ENCODE assay signal across 15 cellular contexts in genomic region chr1:156251527-156251926, GRCh38. TPM values are rescaled to one million over a fixed set of nuclear protein-coding genes. Genes with fewer than 3 reads are reported as not detected.
DNase-seq lines count a peak whose midpoint lies in the region; ATAC-seq and TF ChIP-seq lines count a peak whose summit lies in the region.
"Had no signal": no experiment of that assay in that cellular context is flagged by ENCODE, and none has a peak within 500 bp of the region (broad histone marks: within the 10 kb centered on the region; RNA-seq: fewer than 3 reads in every experiment).

No MANE protein-coding gene starts in this region.

- no peak overlapping the region for H3K9ac ChIP-seq in colonic mucosa (ENCODE audit: low read depth in 2 of 2, low read length in 2 of 2)

- CTCF ChIA-PET in RWPE1 (lab: Yijun Ruan, JAX), result no interaction called here

- H3K36me3 ChIP-seq in effector memory CD4-positive, alpha-beta T cell (ENCODE audit: control insufficient read depth, insufficient read depth, low read length), result peaks cover 55% of the 10 kb centered on the region
- peaks cover 31% of the 10 kb centered on the region for H3K36me3 ChIP-seq in colonic mucosa

- H3K9me3 ChIP-seq in effector memory CD4-positive, alpha-beta T cell (ENCODE audit: control insufficient read depth, low read length), result no peaks in the 10 kb centered on the region
- H3K9me3 ChIP-seq in colonic mucosa, result no peaks in the 10 kb centered on the region

- H3K9me3 Mint-ChIP-seq in activated naive CD8-positive, alpha-beta T cell (ENCODE audit: low read depth), result no peaks in the 10 kb centered on the region
- no peaks in the 10 kb centered on the region for H3K9me3 Mint-ChIP-seq in activated naive CD8-positive, alpha-beta T cell treated with anti-CD3 and anti-CD28 coated beads, Interleukin-2, amount 50 U/mL, for 24 hours
- H3K9me3 Mint-ChIP-seq in stimulated activated effector memory CD8-positive, alpha-beta T cell treated with anti-CD3 and anti-CD28 coated beads, Interleukin-12 subunit alpha, Interleukin-12 subunit beta, amount 100 ng/mL, for 72 hours, result no peaks in the 10 kb centered on the region
- H3K9me3 Mint-ChIP-seq: activated CD4-positive, alpha-beta T cell treated with anti-CD3 and anti-CD28 coated beads, Interleukin-2, amount 10 ng/mL, durations not matched to agents 24 days and 14 days; activated T-helper 2 cell treated with anti-CD3 and anti-CD28 coated beads, Interferon-gamma antibody, Interleukin-2, Interleukin-4, amounts not matched to agents 10 μg/mL and 5 μg/mL and 100 μg/mL, durations not matched to agents 14 hours and 24 hours and 36 hours; memory B cell; stimulated activated naive B cell treated with anti-CD40 and anti-IgM and Interleukin-4, amounts not matched to agents 10 μg/mL and 1 μg/mL and 100 μg/mL, for 72 hours; T-cell had no signal

- H3K27me3 Mint-ChIP-seq in activated naive CD8-positive, alpha-beta T cell, result no peaks in the 10 kb centered on the region
- H3K27me3 Mint-ChIP-seq in activated naive CD8-positive, alpha-beta T cell treated with anti-CD3 and anti-CD28 coated beads, Interleukin-2, amount 50 U/mL, for 24 hours, result no peaks in the 10 kb centered on the region
- H3K27me3 Mint-ChIP-seq: activated CD4-positive, alpha-beta T cell treated with anti-CD3 and anti-CD28 coated beads, Interleukin-2, amount 10 ng/mL, durations not matched to agents 24 days and 14 days; memory B cell; stimulated activated naive B cell treated with anti-CD40 and anti-IgM and Interleukin-4, amounts not matched to agents 10 μg/mL and 1 μg/mL and 100 μg/mL, for 72 hours; T-cell had no signal

- intact Hi-C loops in colonic mucosa (cut with DNase I), result no loop called here

- H3K27me3 ChIP-seq in effector memory CD4-positive, alpha-beta T cell (replicated peaks; ENCODE audit: control insufficient read depth, insufficient read depth, low read length, poor library complexity, severe bottlenecking), result no peaks in the 10 kb centered on the region
- H3K27me3 ChIP-seq in colonic mucosa, result no peaks in the 10 kb centered on the region

- peak overlapping the region; percentile 82 for H3K27ac ChIP-seq in RWPE1
- peak overlapping the region; percentile 46 for H3K27ac ChIP-seq in effector memory CD4-positive, alpha-beta T cell (ENCODE audit: insufficient read depth, low read length, poor library complexity, severe bottlenecking)
- H3K27ac ChIP-seq in colonic mucosa, result no peak overlapping the region
- H3K27ac ChIP-seq: PC-9 had no signal

- H3K36me3 Mint-ChIP-seq in activated naive CD8-positive, alpha-beta T cell, result no peaks in the 10 kb centered on the region
- H3K36me3 Mint-ChIP-seq in activated naive CD8-positive, alpha-beta T cell treated with anti-CD3 and anti-CD28 coated beads, Interleukin-2, amount 50 U/mL, for 24 hours (ENCODE audit: low read depth), result peaks cover 25% of the 10 kb centered on the region
- peaks cover 76% of the 10 kb centered on the region for H3K36me3 Mint-ChIP-seq in stimulated activated effector memory CD8-positive, alpha-beta T cell treated with anti-CD3 and anti-CD28 coated beads, Interleukin-12 subunit alpha, Interleukin-12 subunit beta, amount 100 ng/mL, for 72 hours

- peaks cover 6% of the 10 kb centered on the region for H3K4me1 Mint-ChIP-seq in activated naive CD8-positive, alpha-beta T cell (ENCODE audit: low read depth)
- peaks cover 6% of the 10 kb centered on the region for H3K4me1 Mint-ChIP-seq in activated naive CD8-positive, alpha-beta T cell treated with anti-CD3 and anti-CD28 coated beads, Interleukin-2, amount 50 U/mL, for 24 hours
- H3K4me1 Mint-ChIP-seq in stimulated activated effector memory CD8-positive, alpha-beta T cell treated with anti-CD3 and anti-CD28 coated beads, Interleukin-12 subunit alpha, Interleukin-12 subunit beta, amount 100 ng/mL, for 72 hours, result peaks cover 17% of the 10 kb centered on the region

- no peak for DNase-seq in activated naive CD8-positive, alpha-beta T cell treated with anti-CD3 and anti-CD28 coated beads, Interleukin-2, amount 50 U/mL, for 24 hours
- DNase-seq in RWPE1 (ENCODE audit: low spot score) (no peak), colonic mucosa (no peak), DMS153 (lab: John Stamatoyannopoulos, UW) (no peak)
- DNase-seq in effector memory CD4-positive, alpha-beta T cell, result no peak
- no peak for DNase-seq in stimulated activated effector memory CD8-positive, alpha-beta T cell treated with anti-CD3 and anti-CD28 coated beads, Interleukin-12 subunit alpha, Interleukin-12 subunit beta, amount 100 ng/mL, for 72 hours (ENCODE audit: low spot score in 2 of 2)
- DNase-seq in stimulated activated CD4-positive, alpha-beta T cell treated with anti-CD3 and anti-CD28 coated beads, Interleukin-4, amount 100 ng/mL, for 24 hours, result no peak
- DNase-seq: activated CD4-positive, alpha-beta T cell treated with anti-CD3 and anti-CD28 coated beads, Interleukin-2, amount 10 ng/mL, durations not matched to agents 24 days and 14 days; NCI-H524 treated with DMSO at 0.1 percent for 48 hours; PC-9; stimulated activated naive B cell treated with anti-CD40 and anti-IgM and Interleukin-4, amounts not matched to agents 10 μg/mL and 1 μg/mL and 100 μg/mL, for 72 hours; T-cell had no signal

- TF ChIP-seq CTCF in RWPE1 (conservative IDR thresholded peaks at IDR 0.05; ENCODE audit: low read depth) (no peak), colonic mucosa (IDR thresholded peaks at IDR 0.05) (no peak)

- peak overlapping the region; percentile 16 for H3K27ac Mint-ChIP-seq in activated naive CD8-positive, alpha-beta T cell
- no peak overlapping the region for H3K27ac Mint-ChIP-seq in activated naive CD8-positive, alpha-beta T cell treated with anti-CD3 and anti-CD28 coated beads, Interleukin-2, amount 50 U/mL, for 24 hours
- peak overlapping the region; percentile 35 for H3K27ac Mint-ChIP-seq in stimulated activated effector memory CD8-positive, alpha-beta T cell treated with anti-CD3 and anti-CD28 coated beads, Interleukin-12 subunit alpha, Interleukin-12 subunit beta, amount 100 ng/mL, for 72 hours
- H3K27ac Mint-ChIP-seq: activated CD4-positive, alpha-beta T cell treated with anti-CD3 and anti-CD28 coated beads, Interleukin-2, amount 10 ng/mL, durations not matched to agents 24 days and 14 days; activated T-helper 2 cell treated with anti-CD3 and anti-CD28 coated beads, Interferon-gamma antibody, Interleukin-2, Interleukin-4, amounts not matched to agents 10 μg/mL and 5 μg/mL and 100 μg/mL, durations not matched to agents 14 hours and 24 hours and 36 hours; memory B cell had no signal

- peaks cover 8% of the 10 kb centered on the region for H3K4me1 ChIP-seq in effector memory CD4-positive, alpha-beta T cell (ENCODE audit: control insufficient read depth, insufficient read depth, low read length, poor library complexity, severe bottlenecking)
- no peaks in the 10 kb centered on the region for H3K4me1 ChIP-seq in colonic mucosa

- no peak overlapping the region for H3K4me3 Mint-ChIP-seq in activated naive CD8-positive, alpha-beta T cell
- no peak overlapping the region for H3K4me3 Mint-ChIP-seq in activated naive CD8-positive, alpha-beta T cell treated with anti-CD3 and anti-CD28 coated beads, Interleukin-2, amount 50 U/mL, for 24 hours
- no peak overlapping the region for H3K4me3 Mint-ChIP-seq in stimulated activated effector memory CD8-positive, alpha-beta T cell treated with anti-CD3 and anti-CD28 coated beads, Interleukin-12 subunit alpha, Interleukin-12 subunit beta, amount 100 ng/mL, for 72 hours
- H3K4me3 Mint-ChIP-seq: activated CD4-positive, alpha-beta T cell treated with anti-CD3 and anti-CD28 coated beads, Interleukin-2, amount 10 ng/mL, durations not matched to agents 24 days and 14 days; memory B cell; stimulated activated naive B cell treated with anti-CD40 and anti-IgM and Interleukin-4, amounts not matched to agents 10 μg/mL and 1 μg/mL and 100 μg/mL, for 72 hours; T-cell had no signal

- no peak for ATAC-seq in activated naive CD8-positive, alpha-beta T cell treated with anti-CD3 and anti-CD28 coated beads, Interleukin-2, amount 50 U/mL, for 24 hours
- no peak for ATAC-seq in stimulated activated effector memory CD8-positive, alpha-beta T cell treated with anti-CD3 and anti-CD28 coated beads, Interleukin-12 subunit alpha, Interleukin-12 subunit beta, amount 100 ng/mL, for 72 hours
- ATAC-seq: stimulated activated naive B cell treated with anti-CD40 and anti-IgM and Interleukin-4, amounts not matched to agents 10 μg/mL and 1 μg/mL and 100 μg/mL, for 72 hours had no signal

- no peak overlapping the region for H3K4me3 ChIP-seq in effector memory CD4-positive, alpha-beta T cell (ENCODE audit: insufficient read depth, low read depth, low read length, poor library complexity, severe bottlenecking)
- H3K4me3 ChIP-seq in colonic mucosa, result no peak overlapping the region
- H3K4me3 ChIP-seq: PC-9 had no signal

- POLR2A ChIA-PET in RWPE1 (lab: Yijun Ruan, JAX; ENCODE audit: low non-redundant PET), result interaction anchor here (0.6 kb wide), 1 partner anchor 10 kb away, joined by 4 read pairs; no protein-coding TSS in a partner anchor

RNA-seq across cellular contexts. Expression of gene PAQR6, which starts 3.7 kb away (rescaled TPM):
- total RNA-seq in colonic mucosa, result 1 to 10 TPM; 1.1 to 2.9 TPM

RNA-seq across cellular contexts. Expression of gene BGLAP, which starts 9.5 kb away (rescaled TPM):
- 1 to 10 TPM; 1.2 to 2.2 TPM for total RNA-seq in colonic mucosa

RNA-seq across cellular contexts. Expression of gene SMG5, which starts 31.1 kb away (rescaled TPM):
- total RNA-seq in colonic mucosa, result 100 to 1,000 TPM in 1 of 2 donors, 10 to 100 TPM in 1; 65.2 to 107 TPM

RNA-seq across cellular contexts. Expression of gene TMEM79, which starts 32.6 kb away (rescaled TPM):
- 1 to 10 TPM; 2.9 to 7.0 TPM for total RNA-seq in colonic mucosa

RNA-seq across cellular contexts. Expression of gene PMF1, which starts 38.7 kb away (rescaled TPM):
- 10 to 100 TPM; 44.4 to 49.4 TPM for total RNA-seq in colonic mucosa
